Comparison of ENCODE assay signal across 20 cellular contexts in the genomic region with DNA sequence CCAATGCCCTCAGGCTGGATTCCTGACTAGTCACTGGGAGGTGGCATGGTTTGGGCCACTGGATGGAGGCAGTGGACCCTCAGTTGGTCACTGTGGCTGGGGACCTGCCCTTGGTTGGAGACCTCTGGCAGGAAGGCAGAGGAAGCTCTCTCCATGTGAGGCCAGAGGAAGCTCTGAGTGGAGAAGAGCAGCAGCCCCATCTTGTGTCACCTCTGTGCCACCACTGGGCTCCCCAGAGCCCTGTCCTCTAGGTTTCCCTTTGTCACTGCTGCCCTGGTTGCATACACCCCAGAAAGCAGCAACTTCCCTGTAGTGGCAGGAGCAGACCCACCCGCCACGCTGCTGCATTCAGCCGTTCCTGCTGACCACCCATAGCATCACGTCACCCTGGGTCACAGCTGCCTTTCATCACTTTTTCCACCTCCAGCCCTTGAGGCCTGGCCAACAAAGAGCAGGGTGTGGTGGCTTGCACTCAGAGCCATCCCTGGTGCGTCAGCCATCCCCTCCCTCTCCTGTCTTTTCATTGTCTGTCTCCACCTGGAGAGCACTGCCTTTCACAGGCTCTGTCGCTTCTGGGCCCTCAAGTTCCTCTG. TPM values are rescaled to one million over a fixed set of nuclear protein-coding genes. Genes with fewer than 3 reads are reported as not detected.
DNase-seq lines count a peak whose midpoint lies in the region; ATAC-seq and TF ChIP-seq lines count a peak whose summit lies in the region.
"Had no signal": no experiment of that assay in that cellular context is flagged by ENCODE, and none has a peak within 500 bp of the region (broad histone marks: within the 10 kb centered on the region; RNA-seq: fewer than 3 reads in every experiment).

No MANE protein-coding gene starts in this region.

- no peak overlapping the region for H3K4ac ChIP-seq in neuronal stem cell (ENCODE audit: low read length)

- H3K27ac ChIP-seq in GM23248 (no peak overlapping the region), neuronal stem cell (replicated peaks; ENCODE audit: low read length) (no peak overlapping the region), smooth muscle cell (ENCODE audit: low read depth) (no peak overlapping the region)
- H3K27ac ChIP-seq: cardiac muscle cell had no signal

- no peak overlapping the region for H3K18ac ChIP-seq in neuronal stem cell (ENCODE audit: low read length)

- H3K79me1 ChIP-seq in neuronal stem cell (ENCODE audit: low read depth, low read length), result peaks cover 29% of the 10 kb centered on the region

- intact Hi-C loops in activated T-helper 2 cell treated with anti-CD3 and anti-CD28 coated beads, Interferon-gamma antibody, Interleukin-2, Interleukin-4, amounts not matched to agents 10 μg/mL and 5 μg/mL and 100 μg/mL, durations not matched to agents 14 hours and 24 hours and 36 hours (cut with micrococcal nuclease), result no loop called here

- peak overlapping the region; percentile 82 for H3K27ac Mint-ChIP-seq in activated naive CD4-positive, alpha-beta T cell treated with anti-CD3 and anti-CD28 coated beads, Interleukin-2, amount 50 U/mL, for 24 hours
- H3K27ac Mint-ChIP-seq in WTC11, result no peak overlapping the region
- H3K27ac Mint-ChIP-seq in activated T-helper 2 cell treated with anti-CD3 and anti-CD28 coated beads, Interferon-gamma antibody, Interleukin-2, Interleukin-4, amounts not matched to agents 10 μg/mL and 5 μg/mL and 100 μg/mL, durations not matched to agents 14 hours and 24 hours and 36 hours, result no peak overlapping the region
- H3K27ac Mint-ChIP-seq: IgD-negative memory B cell; T-helper 2 cell treated with Interferon-gamma antibody and Interleukin-4, amounts not matched to agents 5 μg/mL and 100 μg/mL, for 36 hours; type B pancreatic cell had no signal

- H3K4me1 Mint-ChIP-seq in activated naive CD4-positive, alpha-beta T cell treated with anti-CD3 and anti-CD28 coated beads, Interleukin-2, amount 50 U/mL, for 24 hours, result peaks cover 44% of the 10 kb centered on the region
- peaks cover 37% of the 10 kb centered on the region for H3K4me1 Mint-ChIP-seq in WTC11
- H3K4me1 Mint-ChIP-seq in activated T-helper 2 cell treated with anti-CD3 and anti-CD28 coated beads, Interferon-gamma antibody, Interleukin-2, Interleukin-4, amounts not matched to agents 10 μg/mL and 5 μg/mL and 100 μg/mL, durations not matched to agents 14 hours and 24 hours and 36 hours (ENCODE audit: low read depth), result peaks cover 26% of the 10 kb centered on the region

- H4K8ac ChIP-seq in neuronal stem cell (ENCODE audit: low read depth, low read length), result no peak overlapping the region

- no peak overlapping the region for H3K4me2 ChIP-seq in GM23248 (ENCODE audit: unreplicated experiment)
- H3K4me2 ChIP-seq in neuronal stem cell (ENCODE audit: insufficient read depth, low read length, poor library complexity, severe bottlenecking), result no peak overlapping the region
- no peak overlapping the region for H3K4me2 ChIP-seq in smooth muscle cell

- H3K27me3 Mint-ChIP-seq in activated naive CD4-positive, alpha-beta T cell treated with anti-CD3 and anti-CD28 coated beads, Interleukin-2, amount 50 U/mL, for 24 hours, result no peaks in the 10 kb centered on the region
- H3K27me3 Mint-ChIP-seq in WTC11 (ENCODE audit: low read depth), result no peaks in the 10 kb centered on the region; the same call in 1 of the 2 replicates
- no peaks in the 10 kb centered on the region for H3K27me3 Mint-ChIP-seq in activated T-helper 2 cell treated with anti-CD3 and anti-CD28 coated beads, Interferon-gamma antibody, Interleukin-2, Interleukin-4, amounts not matched to agents 10 μg/mL and 5 μg/mL and 100 μg/mL, durations not matched to agents 14 hours and 24 hours and 36 hours (ENCODE audit: low read depth)
- H3K27me3 Mint-ChIP-seq: IgD-negative memory B cell, type B pancreatic cell had no signal

- CTCF ChIA-PET in WTC11 (lab: Charles Lee), result interaction anchor here (0.6 to 1.7 kb wide), 5 partner anchors 23 to 464 kb away, joined by 3 to 12 read pairs (median 5); no protein-coding TSS in a partner anchor

- DNase-seq in activated naive CD4-positive, alpha-beta T cell treated with Interleukin-2 at 50 U/mL for 16 hours, result no peak
- DNase-seq in GM23248 (peak; percentile 52), WTC11 (ENCODE audit: low spot score) (no peak), neuronal stem cell (ENCODE audit: low spot score) (no peak), smooth muscle cell (lab: John Stamatoyannopoulos, UW; ENCODE audit: unreplicated experiment) (no peak)
- no peak for DNase-seq in activated T-helper 2 cell treated with anti-CD3 and anti-CD28 coated beads, Interferon-gamma antibody, Interleukin-2, Interleukin-4, amounts not matched to agents 10 μg/mL and 5 μg/mL and 100 μg/mL, durations not matched to agents 14 hours and 24 hours and 36 hours (ENCODE audit: low spot score)
- DNase-seq: activated CD4-positive, alpha-beta T cell treated with anti-CD3 and anti-CD28 coated beads, Interleukin-2, amount 50 U/mL, for 48 hours; activated effector memory CD4-positive, alpha-beta T cell treated with anti-CD3 and anti-CD28 coated beads, Interleukin-2, amount 50 U/mL, for 16 hours; DMS 273 treated with DMSO at 0.1 percent for 48 hours; kidney glomerular epithelial cell; NCI-H146; NCI-H69; posterior cingulate gyrus; stimulated activated CD8-positive, alpha-beta memory T cell treated with anti-CD3 and anti-CD28 coated beads, Interleukin-4, amount 100 ng/mL, for 48 hours had no signal

- POLR2A ChIA-PET in WTC11 (lab: Charles Lee), result interaction anchor here (1.0 kb wide), 1 partner anchor 35 kb away, joined by 4 read pairs; the partner anchor contains the start of gene NRN1L

- H3F3A ChIP-seq in GM23248 (ENCODE audit: insufficient read depth), result peaks cover 29% of the 10 kb centered on the region
- H3F3A ChIP-seq in smooth muscle cell (ENCODE audit: low read depth), result peaks cover 10% of the 10 kb centered on the region

- H2BK12ac ChIP-seq in neuronal stem cell (ENCODE audit: low read length), result no peak overlapping the region

- H3K79me2 ChIP-seq in GM23248 (ENCODE audit: insufficient read depth) (peaks cover 60% of the 10 kb centered on the region), smooth muscle cell (ENCODE audit: low read depth) (peaks cover 24% of the 10 kb centered on the region)

- H3K4me1 ChIP-seq in GM23248 (ENCODE audit: insufficient read depth) (peaks cover 15% of the 10 kb centered on the region), neuronal stem cell (ENCODE audit: control insufficient read depth in 2 of 2, insufficient read depth in 1 of 2, low read depth in 1 of 2, low read length in 2 of 2) (peaks cover 0 to 2% of the 10 kb centered on the region in 2 donors), smooth muscle cell (ENCODE audit: low read depth) (no peaks in the 10 kb centered on the region)

- no peak overlapping the region for H3K23ac ChIP-seq in neuronal stem cell (ENCODE audit: low read depth, low read length, poor library complexity)

- no peaks in the 10 kb centered on the region for H3K27me3 ChIP-seq in GM23248 (replicated peaks; ENCODE audit: insufficient read depth)
- no peaks in the 10 kb centered on the region for H3K27me3 ChIP-seq in neuronal stem cell (ENCODE audit: control insufficient read depth in 3 of 3, insufficient read depth in 3 of 3, low read depth in 1 of 3, low read length in 3 of 3)
- no peaks in the 10 kb centered on the region for H3K27me3 ChIP-seq in smooth muscle cell (ENCODE audit: low read depth)
- H3K27me3 ChIP-seq: cardiac muscle cell had no signal

- H3K36me3 ChIP-seq in GM23248 (ENCODE audit: low read depth) (no peaks in the 10 kb centered on the region), neuronal stem cell (replicated peaks in 1 of 2; ENCODE audit: control insufficient read depth in 2 of 2, insufficient read depth in 2 of 2, low read length in 2 of 2) (peaks cover 17 to 58% of the 10 kb centered on the region in 2 donors), smooth muscle cell (ENCODE audit: low read depth) (no peaks in the 10 kb centered on the region)
- H3K36me3 ChIP-seq: cardiac muscle cell had no signal

- in situ Hi-C loops in GM23248 (cut with MboI), result loop anchor here (10.0 kb wide), 1 partner anchor 105 kb away; no protein-coding TSS in a partner anchor

- no peaks in the 10 kb centered on the region for H3K9me3 ChIP-seq in GM23248 (ENCODE audit: low read depth)
- no peaks in the 10 kb centered on the region for H3K9me3 ChIP-seq in neuronal stem cell (replicated peaks in 1 of 2; ENCODE audit: control insufficient read depth in 2 of 2, insufficient read depth in 1 of 2, low read depth in 1 of 2, low read length in 2 of 2)
- no peaks in the 10 kb centered on the region for H3K9me3 ChIP-seq in smooth muscle cell (replicated peaks; ENCODE audit: low read depth)

- 51 to 56% methylated on average over 6 of the region's 6 CpGs for WGBS in GM23248 (ENCODE audit: low coverage in 1 of 2, low lambda C conversion rate in 2 of 2, missing lambda C conversion rate in 2 of 2), 2 experiments
- WGBS in neuronal stem cell (ENCODE audit: extremely low coverage in 2 of 2, insufficient read length in 2 of 2, insufficient replicate concordance in 1 of 2), 2 donors, result no CpG with 5 or more reads among the region's 6 CpGs
- 94% methylated on average over 6 of the region's 6 CpGs for WGBS in smooth muscle cell (ENCODE audit: low lambda C conversion rate)

- H4K20me1 ChIP-seq in GM23248 (ENCODE audit: insufficient read depth), result peaks cover 16% of the 10 kb centered on the region; the same call in 1 of the 2 replicates
- peaks cover 100% of the 10 kb centered on the region for H4K20me1 ChIP-seq in smooth muscle cell (ENCODE audit: low read depth)

- no peak overlapping the region for H2BK120ac ChIP-seq in neuronal stem cell (ENCODE audit: low read depth, low read length)

- H2BK5ac ChIP-seq in neuronal stem cell (ENCODE audit: low read length), result no peak overlapping the region

- H3K9me2 ChIP-seq in GM23248 (ENCODE audit: insufficient read depth), result no peaks in the 10 kb centered on the region

- no peak overlapping the region for H2BK15ac ChIP-seq in neuronal stem cell (ENCODE audit: low read length)

- H3K4me3 Mint-ChIP-seq in activated naive CD4-positive, alpha-beta T cell treated with anti-CD3 and anti-CD28 coated beads, Interleukin-2, amount 50 U/mL, for 24 hours, result no peak overlapping the region
- H3K4me3 Mint-ChIP-seq in WTC11, result no peak overlapping the region
- H3K4me3 Mint-ChIP-seq in activated T-helper 2 cell treated with anti-CD3 and anti-CD28 coated beads, Interferon-gamma antibody, Interleukin-2, Interleukin-4, amounts not matched to agents 10 μg/mL and 5 μg/mL and 100 μg/mL, durations not matched to agents 14 hours and 24 hours and 36 hours (ENCODE audit: low read depth), result no peak overlapping the region
- H3K4me3 Mint-ChIP-seq: IgD-negative memory B cell; T-helper 2 cell treated with Interferon-gamma antibody and Interleukin-4, amounts not matched to agents 5 μg/mL and 100 μg/mL, for 36 hours; type B pancreatic cell had no signal

- H3K14ac ChIP-seq in neuronal stem cell (ENCODE audit: low read length), result peak overlapping the region; percentile 14

- H3K4me3 ChIP-seq in GM23248 (no peak overlapping the region), neuronal stem cell (ENCODE audit: low read length in 2 of 2) (peak overlapping the region in 1 of 2 donors; percentile 49), smooth muscle cell (no peak overlapping the region)
- H3K4me3 ChIP-seq: cardiac muscle cell had no signal

- H3K36me3 Mint-ChIP-seq in activated naive CD4-positive, alpha-beta T cell treated with anti-CD3 and anti-CD28 coated beads, Interleukin-2, amount 50 U/mL, for 24 hours, result peaks cover 2% of the 10 kb centered on the region
- no peaks in the 10 kb centered on the region; the same call in 1 of the 2 replicates for H3K36me3 Mint-ChIP-seq in WTC11
- peaks cover 14% of the 10 kb centered on the region for H3K36me3 Mint-ChIP-seq in activated T-helper 2 cell treated with anti-CD3 and anti-CD28 coated beads, Interferon-gamma antibody, Interleukin-2, Interleukin-4, amounts not matched to agents 10 μg/mL and 5 μg/mL and 100 μg/mL, durations not matched to agents 14 hours and 24 hours and 36 hours (ENCODE audit: low read depth)
- H3K36me3 Mint-ChIP-seq: type B pancreatic cell had no signal

- no peak overlapping the region for H3K9ac ChIP-seq in GM23248
- H3K9ac ChIP-seq in neuronal stem cell (ENCODE audit: low read depth, low read length, poor library complexity), result peak overlapping the region; percentile 30
- H3K9ac ChIP-seq in smooth muscle cell (ENCODE audit: low read depth), result no peak overlapping the region

- no peak overlapping the region for H2AK5ac ChIP-seq in neuronal stem cell (ENCODE audit: low read depth, low read length)

- peak; percentile 8; the same call in 1 of the 2 replicates for ATAC-seq in WTC11
- no peak for ATAC-seq in HG02870 (IDR thresholded peaks at IDR 0.05; ENCODE audit: unreplicated experiment)

- no peak overlapping the region for H4K91ac ChIP-seq in neuronal stem cell (ENCODE audit: low read depth, low read length, poor library complexity)

- H2AFZ ChIP-seq in GM23248, result no peak overlapping the region
- H2AFZ ChIP-seq in neuronal stem cell (ENCODE audit: low read length), result no peak overlapping the region
- no peak overlapping the region for H2AFZ ChIP-seq in smooth muscle cell (ENCODE audit: low read depth)

- no peaks in the 10 kb centered on the region for H3K9me3 Mint-ChIP-seq in activated naive CD4-positive, alpha-beta T cell treated with anti-CD3 and anti-CD28 coated beads, Interleukin-2, amount 50 U/mL, for 24 hours
- no peaks in the 10 kb centered on the region for H3K9me3 Mint-ChIP-seq in WTC11
- no peaks in the 10 kb centered on the region for H3K9me3 Mint-ChIP-seq in activated T-helper 2 cell treated with anti-CD3 and anti-CD28 coated beads, Interferon-gamma antibody, Interleukin-2, Interleukin-4, amounts not matched to agents 10 μg/mL and 5 μg/mL and 100 μg/mL, durations not matched to agents 14 hours and 24 hours and 36 hours
- H3K9me3 Mint-ChIP-seq: IgD-negative memory B cell; T-helper 2 cell treated with Interferon-gamma antibody and Interleukin-4, amounts not matched to agents 5 μg/mL and 100 μg/mL, for 36 hours; type B pancreatic cell had no signal

- TF ChIP-seq CTCF in WTC11 (IDR thresholded peaks at IDR 0.05), result no peak
- TF ChIP-seq CTCF in smooth muscle cell (IDR thresholded peaks at IDR 0.05; ENCODE audit: borderline replicate concordance, insufficient read depth, poor library complexity, severe bottlenecking), result no peak

RNA-seq across cellular contexts. Expression of gene CTRL, which starts 11.9 kb away (rescaled TPM):
- 0.76 TPM in 1 of 2 replicates, not detected in the other for total RNA-seq in GM23248 (2014; rRNA removed; shearing (Covaris generic))
- polyA plus RNA-seq in GM23248 (2016; fragmentation: Nextera tagmentation; extraction: Ambion mirVana) (3.8 and 7.4 TPM in 2 replicates), smooth muscle cell (12.9 and 14.8 TPM in 2 replicates)
- total RNA-seq in WTC11 (2021) (1.7 to 3.6 TPM (median 2.8 TPM) in 3 replicates), smooth muscle cell (0.18 and 0.90 TPM in 2 replicates)
- 0.46 TPM for polyA plus RNA-seq in neuronal stem cell (2013, experiment 1 of 2)
- polyA plus RNA-seq in neuronal stem cell (2013, experiment 2 of 2), result 0.43 TPM
- total RNA-seq in activated T-helper 2 cell treated with anti-CD3 and anti-CD28 coated beads, Interferon-gamma antibody, Interleukin-2, Interleukin-4, amounts not matched to agents 10 μg/mL and 5 μg/mL and 100 μg/mL, durations not matched to agents 14 hours and 24 hours and 36 hours, result 5.6 and 6.0 TPM in 2 replicates

RNA-seq across cellular contexts. Expression of gene PSMB10, which starts 16.9 kb away (rescaled TPM):
- 18.9 and 24.8 TPM in 2 replicates for total RNA-seq in GM23248 (2014; rRNA removed; shearing (Covaris generic))
- polyA plus RNA-seq in GM23248 (2016; fragmentation: Nextera tagmentation; extraction: Ambion mirVana) (49.8 and 55.1 TPM in 2 replicates), smooth muscle cell (38.4 and 44.7 TPM in 2 replicates)
- total RNA-seq in WTC11 (2021) (34.8 to 40.9 TPM (median 35.3 TPM) in 3 replicates), smooth muscle cell (17.3 and 18.5 TPM in 2 replicates)
- polyA plus RNA-seq in neuronal stem cell (2013, experiment 1 of 2), result 9.9 TPM
- 10.6 TPM for polyA plus RNA-seq in neuronal stem cell (2013, experiment 2 of 2)
- 238 and 243 TPM in 2 replicates for total RNA-seq in activated T-helper 2 cell treated with anti-CD3 and anti-CD28 coated beads, Interferon-gamma antibody, Interleukin-2, Interleukin-4, amounts not matched to agents 10 μg/mL and 5 μg/mL and 100 μg/mL, durations not matched to agents 14 hours and 24 hours and 36 hours

RNA-seq across cellular contexts. Expression of gene LCAT, which starts 24.2 kb away (rescaled TPM):
- 15.9 and 19.1 TPM in 2 replicates for total RNA-seq in GM23248 (2014; rRNA removed; shearing (Covaris generic))
- polyA plus RNA-seq in GM23248 (2016; fragmentation: Nextera tagmentation; extraction: Ambion mirVana) (5.3 and 5.4 TPM in 2 replicates), smooth muscle cell (34.6 and 35.5 TPM in 2 replicates)
- total RNA-seq in WTC11 (2021) (23.3 to 38.3 TPM (median 25.8 TPM) in 3 replicates), smooth muscle cell (12.9 and 14.3 TPM in 2 replicates)
- polyA plus RNA-seq in neuronal stem cell (2013, experiment 1 of 2), result 13.5 TPM
- polyA plus RNA-seq in neuronal stem cell (2013, experiment 2 of 2), result 14.5 TPM
- total RNA-seq in activated T-helper 2 cell treated with anti-CD3 and anti-CD28 coated beads, Interferon-gamma antibody, Interleukin-2, Interleukin-4, amounts not matched to agents 10 μg/mL and 5 μg/mL and 100 μg/mL, durations not matched to agents 14 hours and 24 hours and 36 hours, result 20.0 and 22.0 TPM in 2 replicates

RNA-seq across cellular contexts. Expression of gene PSKH1, which starts 26.7 kb away (rescaled TPM):
- total RNA-seq in GM23248 (2014; rRNA removed; shearing (Covaris generic)), result 8.1 and 11.5 TPM in 2 replicates
- polyA plus RNA-seq in GM23248 (2016; fragmentation: Nextera tagmentation; extraction: Ambion mirVana) (22.7 and 23.6 TPM in 2 replicates), smooth muscle cell (35.2 and 36.0 TPM in 2 replicates)
- total RNA-seq in WTC11 (2021) (29.0 to 32.6 TPM (median 31.6 TPM) in 3 replicates), smooth muscle cell (15.3 and 17.2 TPM in 2 replicates)
- 34.6 TPM for polyA plus RNA-seq in neuronal stem cell (2013, experiment 1 of 2)
- 30.4 TPM for polyA plus RNA-seq in neuronal stem cell (2013, experiment 2 of 2)
- total RNA-seq in activated T-helper 2 cell treated with anti-CD3 and anti-CD28 coated beads, Interferon-gamma antibody, Interleukin-2, Interleukin-4, amounts not matched to agents 10 μg/mL and 5 μg/mL and 100 μg/mL, durations not matched to agents 14 hours and 24 hours and 36 hours, result 15.5 and 16.5 TPM in 2 replicates

RNA-seq across cellular contexts. Expression of gene NRN1L, which starts 35.0 kb away (rescaled TPM):
- total RNA-seq in GM23248 (2014; rRNA removed; shearing (Covaris generic)), result not detected in 2 replicates
- polyA plus RNA-seq in GM23248 (2016; fragmentation: Nextera tagmentation; extraction: Ambion mirVana) (not detected in 2 replicates), smooth muscle cell (0.46 and 0.57 TPM in 2 replicates)
- total RNA-seq in WTC11 (2021) (7.0 to 12.4 TPM (median 7.4 TPM) in 3 replicates), smooth muscle cell (not detected in 2 replicates)
- 0.70 TPM for polyA plus RNA-seq in neuronal stem cell (2013, experiment 1 of 2)
- 0.42 TPM for polyA plus RNA-seq in neuronal stem cell (2013, experiment 2 of 2)
- total RNA-seq in activated T-helper 2 cell treated with anti-CD3 and anti-CD28 coated beads, Interferon-gamma antibody, Interleukin-2, Interleukin-4, amounts not matched to agents 10 μg/mL and 5 μg/mL and 100 μg/mL, durations not matched to agents 14 hours and 24 hours and 36 hours, result not detected in 2 replicates
